Comparison of ENCODE assay signal across 1 cellular context in the genomic region with DNA sequence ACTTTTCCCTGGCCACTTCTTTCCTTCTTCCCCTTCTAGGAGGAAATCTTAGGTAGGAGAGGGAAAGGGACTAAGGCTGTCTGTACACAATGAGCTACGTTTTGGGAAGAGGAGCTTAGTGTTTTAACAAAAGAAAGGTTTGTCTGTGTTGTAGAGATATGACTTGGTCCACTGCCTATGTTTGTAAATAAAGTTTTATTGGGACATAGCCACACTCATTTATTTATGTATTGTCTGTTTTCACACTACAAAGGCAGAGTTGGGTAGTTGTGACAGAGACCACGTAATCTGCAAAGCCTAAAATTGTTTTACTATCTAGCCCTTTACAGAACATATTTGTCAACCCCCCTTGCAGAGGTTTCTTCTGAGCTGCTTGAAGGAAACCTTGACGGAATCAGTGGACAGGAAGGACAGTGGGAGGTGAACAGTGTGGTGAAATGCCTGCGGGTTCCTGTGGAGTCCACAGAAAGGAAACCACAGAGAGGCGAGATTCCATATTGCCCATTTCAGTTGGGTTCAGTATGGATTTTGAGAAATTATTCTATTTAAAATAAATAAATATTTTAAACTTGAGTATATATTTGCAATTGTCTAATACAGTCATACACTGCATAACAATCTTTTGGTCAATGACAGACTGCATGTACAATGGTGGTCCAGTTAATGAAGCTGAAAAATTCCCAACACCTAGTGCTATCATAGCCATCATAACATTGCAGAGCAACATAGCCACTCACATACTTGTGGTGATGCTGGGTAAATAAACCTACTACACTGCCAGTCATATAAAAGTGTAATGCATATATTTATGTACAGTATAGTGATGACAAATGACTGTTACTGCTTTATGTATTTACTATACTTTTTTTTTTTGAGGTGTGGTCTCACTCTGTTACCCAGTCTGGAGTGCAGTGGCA.
TF ChIP-seq lines count a peak whose summit lies in the region.

No MANE protein-coding gene starts in this region.

TF ChIP-seq in K562, 482 proteins besides CTCF, POLR2A, EP300 and RAD21 (continued from another document):
- TF ChIP-seq, protein P1, sequence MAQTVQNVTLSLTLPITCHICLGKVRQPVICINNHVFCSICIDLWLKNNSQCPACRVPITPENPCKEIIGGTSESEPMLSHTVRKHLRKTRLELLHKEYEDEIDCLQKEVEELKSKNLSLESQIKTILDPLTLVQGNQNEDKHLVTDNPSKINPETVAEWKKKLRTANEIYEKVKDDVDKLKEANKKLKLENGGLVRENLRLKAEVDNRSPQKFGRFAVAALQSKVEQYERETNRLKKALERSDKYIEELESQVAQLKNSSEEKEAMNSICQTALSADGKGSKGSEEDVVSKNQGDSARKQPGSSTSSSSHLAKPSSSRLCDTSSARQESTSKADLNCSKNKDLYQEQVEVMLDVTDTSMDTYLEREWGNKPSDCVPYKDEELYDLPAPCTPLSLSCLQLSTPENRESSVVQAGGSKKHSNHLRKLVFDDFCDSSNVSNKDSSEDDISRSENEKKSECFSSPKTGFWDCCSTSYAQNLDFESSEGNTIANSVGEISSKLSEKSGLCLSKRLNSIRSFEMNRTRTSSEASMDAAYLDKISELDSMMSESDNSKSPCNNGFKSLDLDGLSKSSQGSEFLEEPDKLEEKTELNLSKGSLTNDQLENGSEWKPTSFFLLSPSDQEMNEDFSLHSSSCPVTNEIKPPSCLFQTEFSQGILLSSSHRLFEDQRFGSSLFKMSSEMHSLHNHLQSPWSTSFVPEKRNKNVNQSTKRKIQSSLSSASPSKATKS (CRISPR knock-in tag; IDR thresholded peaks at IDR 0.05) = no peak
- TF ChIP-seq, protein P2, sequence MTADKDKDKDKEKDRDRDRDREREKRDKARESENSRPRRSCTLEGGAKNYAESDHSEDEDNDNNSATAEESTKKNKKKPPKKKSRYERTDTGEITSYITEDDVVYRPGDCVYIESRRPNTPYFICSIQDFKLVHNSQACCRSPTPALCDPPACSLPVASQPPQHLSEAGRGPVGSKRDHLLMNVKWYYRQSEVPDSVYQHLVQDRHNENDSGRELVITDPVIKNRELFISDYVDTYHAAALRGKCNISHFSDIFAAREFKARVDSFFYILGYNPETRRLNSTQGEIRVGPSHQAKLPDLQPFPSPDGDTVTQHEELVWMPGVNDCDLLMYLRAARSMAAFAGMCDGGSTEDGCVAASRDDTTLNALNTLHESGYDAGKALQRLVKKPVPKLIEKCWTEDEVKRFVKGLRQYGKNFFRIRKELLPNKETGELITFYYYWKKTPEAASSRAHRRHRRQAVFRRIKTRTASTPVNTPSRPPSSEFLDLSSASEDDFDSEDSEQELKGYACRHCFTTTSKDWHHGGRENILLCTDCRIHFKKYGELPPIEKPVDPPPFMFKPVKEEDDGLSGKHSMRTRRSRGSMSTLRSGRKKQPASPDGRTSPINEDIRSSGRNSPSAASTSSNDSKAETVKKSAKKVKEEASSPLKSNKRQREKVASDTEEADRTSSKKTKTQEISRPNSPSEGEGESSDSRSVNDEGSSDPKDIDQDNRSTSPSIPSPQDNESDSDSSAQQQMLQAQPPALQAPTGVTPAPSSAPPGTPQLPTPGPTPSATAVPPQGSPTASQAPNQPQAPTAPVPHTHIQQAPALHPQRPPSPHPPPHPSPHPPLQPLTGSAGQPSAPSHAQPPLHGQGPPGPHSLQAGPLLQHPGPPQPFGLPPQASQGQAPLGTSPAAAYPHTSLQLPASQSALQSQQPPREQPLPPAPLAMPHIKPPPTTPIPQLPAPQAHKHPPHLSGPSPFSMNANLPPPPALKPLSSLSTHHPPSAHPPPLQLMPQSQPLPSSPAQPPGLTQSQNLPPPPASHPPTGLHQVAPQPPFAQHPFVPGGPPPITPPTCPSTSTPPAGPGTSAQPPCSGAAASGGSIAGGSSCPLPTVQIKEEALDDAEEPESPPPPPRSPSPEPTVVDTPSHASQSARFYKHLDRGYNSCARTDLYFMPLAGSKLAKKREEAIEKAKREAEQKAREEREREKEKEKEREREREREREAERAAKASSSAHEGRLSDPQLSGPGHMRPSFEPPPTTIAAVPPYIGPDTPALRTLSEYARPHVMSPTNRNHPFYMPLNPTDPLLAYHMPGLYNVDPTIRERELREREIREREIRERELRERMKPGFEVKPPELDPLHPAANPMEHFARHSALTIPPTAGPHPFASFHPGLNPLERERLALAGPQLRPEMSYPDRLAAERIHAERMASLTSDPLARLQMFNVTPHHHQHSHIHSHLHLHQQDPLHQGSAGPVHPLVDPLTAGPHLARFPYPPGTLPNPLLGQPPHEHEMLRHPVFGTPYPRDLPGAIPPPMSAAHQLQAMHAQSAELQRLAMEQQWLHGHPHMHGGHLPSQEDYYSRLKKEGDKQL (CRISPR knock-in tag; IDR thresholded peaks at IDR 0.05; ENCODE audit: borderline replicate concordance) = no peak
- peak; percentile 79 for TF ChIP-seq ZNF766 (CRISPR knock-in tag; conservative IDR thresholded peaks at IDR 0.05)
- no peak for TF ChIP-seq BACH1 (tag; IDR thresholded peaks at IDR 0.05)
- TF ChIP-seq, protein P3, sequence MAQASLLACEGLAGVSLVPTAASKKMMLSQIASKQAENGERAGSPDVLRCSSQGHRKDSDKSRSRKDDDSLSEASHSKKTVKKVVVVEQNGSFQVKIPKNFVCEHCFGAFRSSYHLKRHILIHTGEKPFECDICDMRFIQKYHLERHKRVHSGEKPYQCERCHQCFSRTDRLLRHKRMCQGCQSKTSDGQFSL (CRISPR knock-in tag; IDR thresholded peaks at IDR 0.05) = no peak
- TF ChIP-seq, protein P3 (tag; IDR thresholded peaks at IDR 0.05) = no peak
TF ChIP-seq in K562: peak in this region for 2.
